ENCODE assay signal across 12 cellular contexts in genomic region chr3:146277953-146278631, GRCh38. TPM values are rescaled to one million over a fixed set of nuclear protein-coding genes. Genes with fewer than 3 reads are reported as not detected.
DNase-seq lines count a peak whose midpoint lies in the region; ATAC-seq and TF ChIP-seq lines count a peak whose summit lies in the region.
"Had no signal": no experiment of that assay in that cellular context is flagged by ENCODE, and none has a peak within 500 bp of the region (broad histone marks: within the 10 kb centered on the region; RNA-seq: fewer than 3 reads in every experiment).

No MANE protein-coding gene starts in this region.

- no peak overlapping the region for H3K4me3 Mint-ChIP-seq in immature natural killer cell

- H2BK15ac ChIP-seq in mesenchymal stem cell (ENCODE audit: low read depth, poor library complexity, severe bottlenecking) = no peak overlapping the region

- peak; percentile 42 for ATAC-seq in esophagus mucosa

- peak overlapping the region; percentile 53 for H3K9ac ChIP-seq in mesenchymal stem cell (ENCODE audit: low read length)

- H3K27ac ChIP-seq in mesenchymal stem cell (ENCODE audit: low read length, poor library complexity, severe bottlenecking) = no peak overlapping the region
- H3K27ac ChIP-seq: ovary had no signal

- H3K27me3 ChIP-seq in mesenchymal stem cell (ENCODE audit: control insufficient read depth in 1 of 2, insufficient read depth in 1 of 2, low read length in 2 of 2) = no peaks in the 10 kb centered on the region
- H3K27me3 ChIP-seq: ovary had no signal

- no peak overlapping the region for H3K27ac Mint-ChIP-seq in immature natural killer cell

- H4K91ac ChIP-seq in mesenchymal stem cell (ENCODE audit: low read length) = no peak overlapping the region

- H3K14ac ChIP-seq in mesenchymal stem cell (ENCODE audit: low read length in 2 of 2) = no peak overlapping the region

- no peak for TF ChIP-seq CTCF in GM10266 (IDR thresholded peaks at IDR 0.05; ENCODE audit: control insufficient read depth, insufficient read depth, low read depth, missing control alignments)

- H2BK12ac ChIP-seq in mesenchymal stem cell (ENCODE audit: low read length in 2 of 2) = no peak overlapping the region

- no peak overlapping the region for H2AK5ac ChIP-seq in mesenchymal stem cell (ENCODE audit: low read length, severe bottlenecking)

- H2AFZ ChIP-seq in mesenchymal stem cell (ENCODE audit: low read depth, low read length) = no peak overlapping the region

- no peak overlapping the region for H2BK5ac ChIP-seq in mesenchymal stem cell (ENCODE audit: low read depth, low read length, poor library complexity, severe bottlenecking)

- no peak overlapping the region for H4K8ac ChIP-seq in mesenchymal stem cell (ENCODE audit: low read length)

- H3K79me1 ChIP-seq in mesenchymal stem cell (replicated peaks; ENCODE audit: low read length, poor library complexity, severe bottlenecking) = no peaks in the 10 kb centered on the region

- no peak overlapping the region for H3K4ac ChIP-seq in mesenchymal stem cell (ENCODE audit: low read depth in 1 of 2, low read length in 2 of 2)

- no peaks in the 10 kb centered on the region for H3K4me1 ChIP-seq in mesenchymal stem cell (ENCODE audit: control insufficient read depth, insufficient read depth, low read depth, low read length)

- H3K36me3 ChIP-seq in mesenchymal stem cell (ENCODE audit: control insufficient read depth in 1 of 2, insufficient read depth in 2 of 2, low read depth in 1 of 2, low read length in 2 of 2) = no peaks in the 10 kb centered on the region
- H3K36me3 ChIP-seq: ovary had no signal

- H3K4me3 ChIP-seq in mesenchymal stem cell (ENCODE audit: insufficient read depth in 1 of 2, low read depth in 1 of 2, low read length in 2 of 2) = no peak overlapping the region
- H3K4me3 ChIP-seq: ovary had no signal

- H3K4me2 ChIP-seq in mesenchymal stem cell (ENCODE audit: low read length, poor library complexity, severe bottlenecking) = no peak overlapping the region

- no peak overlapping the region for H2BK120ac ChIP-seq in mesenchymal stem cell (ENCODE audit: low read depth, low read length)

- peaks cover 0 to 2% (median 0%) of the 10 kb centered on the region in 3 donors for H3K27me3 Mint-ChIP-seq in immature natural killer cell (ENCODE audit: low read depth in 3 of 3)

- H3K9me3 Mint-ChIP-seq in immature natural killer cell = peaks cover 0 to 6% (median 2%) of the 10 kb centered on the region in 6 donors

- no peaks in the 10 kb centered on the region for H3K9me3 ChIP-seq in mesenchymal stem cell (ENCODE audit: control insufficient read depth, low read length)
- H3K9me3 ChIP-seq: ovary had no signal

- H3K4me1 Mint-ChIP-seq in immature natural killer cell = no peaks in the 10 kb centered on the region

- DNase-seq in NCI-H446 treated with DMSO at 0.1 percent for 48 hours (lab: John Stamatoyannopoulos, UW) = peak; percentile 86
- peak; percentile 51 for DNase-seq in mesenchymal stem cell
- DNase-seq in NCI-H82 treated with DMSO at 0.1 percent for 48 hours (lab: John Stamatoyannopoulos, UW; ENCODE audit: unreplicated experiment) = no peak
- DNase-seq in immature natural killer cell = no peak
- no peak for DNase-seq in HT-29 (ENCODE audit: low spot score)
- no peak for DNase-seq in GM10266 (ENCODE audit: extremely low spot score)
- DNase-seq: activated CD8-positive, alpha-beta memory T cell treated with anti-CD3 and anti-CD28 coated beads, Interleukin-2, amount 50 U/mL, for 48 hours; NCI-H1048; NCI-H82; T1000 had no signal

- H3K36me3 Mint-ChIP-seq in immature natural killer cell = no peaks in the 10 kb centered on the region

- 96% methylated on average over 2 of the region's 2 CpGs for WGBS in mesenchymal stem cell

- H3K23ac ChIP-seq in mesenchymal stem cell (ENCODE audit: low read length in 2 of 2) = no peak overlapping the region

- no peak overlapping the region for H3K18ac ChIP-seq in mesenchymal stem cell (ENCODE audit: low read depth in 1 of 2, low read length in 2 of 2)

RNA-seq across cellular contexts. Expression of gene PLSCR4, which starts 27.2 kb away (rescaled TPM):
- 8.8 TPM for total RNA-seq in esophagus mucosa
- polyA plus RNA-seq in mesenchymal stem cell (2013, experiment 1 of 2) = 10.3 TPM
- 10.0 TPM for polyA plus RNA-seq in mesenchymal stem cell (2013, experiment 2 of 2)
- polyA plus RNA-seq in immature natural killer cell = under 1 TPM in 1 of 3 donors, not detected in 2; 0.41 TPM
- total RNA-seq in HT-29 (2014; rRNA removed; shearing (Covaris generic)) = 0.97 and 2.2 TPM in 2 replicates

Comparison
In these comparisons a context has a peak if more than half of its experiments do, and no peak if none do; other contexts are left out.
1. DNase-seq: peak in NCI-H446 treated with DMSO at 0.1 percent for 48 hours (single experiment) and mesenchymal stem cell (single experiment); none in NCI-H82 treated with DMSO at 0.1 percent for 48 hours (single experiment), immature natural killer cell (0 of 3), HT-29 (single experiment) and GM10266 (single experiment).